In the genomic region with DNA sequence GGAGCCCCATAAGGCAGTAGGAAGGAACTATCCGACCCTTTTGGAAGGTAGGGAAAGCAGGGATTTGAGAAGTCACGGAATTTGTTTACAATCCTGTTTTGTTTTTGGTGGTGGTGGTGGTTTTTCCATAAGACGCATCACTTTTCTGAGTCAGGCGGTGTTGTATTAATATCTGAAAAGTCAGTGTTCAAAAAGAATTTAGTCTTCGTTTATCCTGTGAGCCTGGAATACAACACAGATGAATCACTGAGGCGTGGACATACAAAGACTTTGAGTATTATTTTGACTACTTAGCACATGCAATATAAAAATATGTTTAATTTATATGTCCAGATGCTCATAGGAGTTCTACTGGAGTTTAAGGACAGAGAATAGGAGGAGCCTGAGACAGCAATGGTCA, we compare ENCODE assay signal across 10 cellular contexts. TPM values are rescaled to one million over a fixed set of nuclear protein-coding genes. Genes with fewer than 3 reads are reported as not detected.
DNase-seq lines count a peak whose midpoint lies in the region; TF ChIP-seq lines count a peak whose summit lies in the region.
"Had no signal": no experiment of that assay in that cellular context is flagged by ENCODE, and none has a peak within 500 bp of the region (broad histone marks: within the 10 kb centered on the region; RNA-seq: fewer than 3 reads in every experiment).

No MANE protein-coding gene starts in this region.

- peaks cover 47% of the 10 kb centered on the region for H3K9me3 Mint-ChIP-seq in activated T-helper 1 cell treated with anti-CD3 and anti-CD28 coated beads, Interleukin-12 subunit alpha, Interleukin-12 subunit beta, Interleukin-2, Interleukin-4 antibody, amounts not matched to agents 30 ng/mL and 10 ng/mL and 1 ng/mL, durations not matched to agents 14 hours and 24 hours and 36 hours

- no peak for TF ChIP-seq POLR2A in stomach (IDR thresholded peaks at IDR 0.05)

- intact Hi-C loops in activated T-helper 1 cell treated with anti-CD3 and anti-CD28 coated beads, Interleukin-12 subunit alpha, Interleukin-12 subunit beta, Interleukin-2, Interleukin-4 antibody, amounts not matched to agents 30 ng/mL and 10 ng/mL and 1 ng/mL, durations not matched to agents 14 hours and 24 hours and 36 hours (cut with micrococcal nuclease): no loop called here
- intact Hi-C loops in stomach (cut with DNase I; ENCODE audit: low total_unique reads): no loop called here

- H3K36me3 ChIP-seq in iPS-15b (ENCODE audit: control insufficient read depth, insufficient read depth, low read length): peaks cover 3% of the 10 kb centered on the region
- H3K36me3 ChIP-seq in stomach: peaks cover 16 to 41% (median 34%) of the 10 kb centered on the region in 4 donors

- H3K27ac Mint-ChIP-seq in activated T-helper 1 cell treated with anti-CD3 and anti-CD28 coated beads, Interleukin-12 subunit alpha, Interleukin-12 subunit beta, Interleukin-2, Interleukin-4 antibody, amounts not matched to agents 30 ng/mL and 10 ng/mL and 1 ng/mL, durations not matched to agents 14 hours and 24 hours and 36 hours: peak overlapping the region; percentile 9

- H3K27me3 Mint-ChIP-seq in activated T-helper 1 cell treated with anti-CD3 and anti-CD28 coated beads, Interleukin-12 subunit alpha, Interleukin-12 subunit beta, Interleukin-2, Interleukin-4 antibody, amounts not matched to agents 30 ng/mL and 10 ng/mL and 1 ng/mL, durations not matched to agents 14 hours and 24 hours and 36 hours (ENCODE audit: insufficient read depth): no peaks in the 10 kb centered on the region

- H3K9me3 ChIP-seq in iPS-15b (ENCODE audit: control insufficient read depth, insufficient read depth, low read length): peaks cover 16% of the 10 kb centered on the region
- H3K9me3 ChIP-seq in stomach: peaks cover 12 to 37% (median 27%) of the 10 kb centered on the region in 4 donors

- peaks cover 38% of the 10 kb centered on the region for H3K36me3 Mint-ChIP-seq in activated T-helper 1 cell treated with anti-CD3 and anti-CD28 coated beads, Interleukin-12 subunit alpha, Interleukin-12 subunit beta, Interleukin-2, Interleukin-4 antibody, amounts not matched to agents 30 ng/mL and 10 ng/mL and 1 ng/mL, durations not matched to agents 14 hours and 24 hours and 36 hours (ENCODE audit: low read depth)

- H3K27ac ChIP-seq in stomach: peak overlapping the region in 3 of 5 donors; percentile 88 to 93 (median 88)

- H3K4me1 Mint-ChIP-seq in activated T-helper 1 cell treated with anti-CD3 and anti-CD28 coated beads, Interleukin-12 subunit alpha, Interleukin-12 subunit beta, Interleukin-2, Interleukin-4 antibody, amounts not matched to agents 30 ng/mL and 10 ng/mL and 1 ng/mL, durations not matched to agents 14 hours and 24 hours and 36 hours (ENCODE audit: low read depth): peaks cover 30% of the 10 kb centered on the region

- H3K4me3 ChIP-seq in iPS-15b (ENCODE audit: low read depth, low read length) (peak overlapping the region; percentile 82), stomach (peak overlapping the region; percentile 63 to 81 (median 66))

- DNase-seq in NCI-H82 (lab: John Stamatoyannopoulos, UW) (peak; percentile 9), NCI-H82 treated with DMSO at 0.1 percent for 48 hours (lab: John Stamatoyannopoulos, UW; ENCODE audit: unreplicated experiment) (no peak), stomach (no peak), GM19238 (ENCODE audit: insufficient read length, low spot score) (no peak), OCI-M2 (lab: John Stamatoyannopoulos, UW; ENCODE audit: unreplicated experiment) (no peak), D341Med (ENCODE audit: low spot score) (no peak)
- DNase-seq in activated T-helper 1 cell treated with anti-CD3 and anti-CD28 coated beads, Interleukin-12 subunit alpha, Interleukin-12 subunit beta, Interleukin-2, Interleukin-4 antibody, amounts not matched to agents 30 ng/mL and 10 ng/mL and 1 ng/mL, durations not matched to agents 14 hours and 24 hours and 36 hours (ENCODE audit: low spot score): no peak
- DNase-seq: 8988T; stimulated activated CD4-positive, alpha-beta T cell treated with anti-CD3 and anti-CD28 coated beads, Interleukin-1b, Interleukin-23, amount 100 ng/mL, for 48 hours had no signal

- TF ChIP-seq CTCF in stomach (IDR thresholded peaks at IDR 0.05): no peak

- no peaks in the 10 kb centered on the region for H3K4me1 ChIP-seq in iPS-15b (ENCODE audit: control insufficient read depth, insufficient read depth, low read length)
- peaks cover 0 to 22% (median 13%) of the 10 kb centered on the region in 4 donors for H3K4me1 ChIP-seq in stomach

- H3K27me3 ChIP-seq in iPS-15b (ENCODE audit: control insufficient read depth, insufficient read depth, low read length) (peaks cover 8% of the 10 kb centered on the region), stomach (no peaks in the 10 kb centered on the region)

- TF ChIP-seq EP300 in stomach (IDR thresholded peaks at IDR 0.05): no peak

- peak overlapping the region; percentile 90 for H3K4me3 Mint-ChIP-seq in activated T-helper 1 cell treated with anti-CD3 and anti-CD28 coated beads, Interleukin-12 subunit alpha, Interleukin-12 subunit beta, Interleukin-2, Interleukin-4 antibody, amounts not matched to agents 30 ng/mL and 10 ng/mL and 1 ng/mL, durations not matched to agents 14 hours and 24 hours and 36 hours

- 55 to 68% (median 63%) methylated on average over 6 of the region's 6 CpGs for WGBS in stomach, 5 donors

- H3K9ac ChIP-seq in iPS-15b (ENCODE audit: low read depth, low read length): peak overlapping the region; percentile 68

RNA-seq across cellular contexts. Expression of a gene that starts 0.8 kb away (rescaled TPM):
- total RNA-seq in activated T-helper 1 cell treated with anti-CD3 and anti-CD28 coated beads, Interleukin-12 subunit alpha, Interleukin-12 subunit beta, Interleukin-2, Interleukin-4 antibody, amounts not matched to agents 30 ng/mL and 10 ng/mL and 1 ng/mL, durations not matched to agents 14 hours and 24 hours and 36 hours: 4.7 and 5.9 TPM in 2 replicates
- 10 to 100 TPM in 1 of 5 donors, 1 to 10 TPM in 4; 1.2 to 12.5 (median 4.2) TPM for total RNA-seq in stomach
- under 1 TPM in 2 of 3 donors, not detected in 1; 0.23 to 0.62 TPM for polyA plus RNA-seq in stomach

RNA-seq across cellular contexts. Expression of a gene that starts 42.5 kb away (rescaled TPM):
- 3.8 and 3.9 TPM in 2 replicates for total RNA-seq in activated T-helper 1 cell treated with anti-CD3 and anti-CD28 coated beads, Interleukin-12 subunit alpha, Interleukin-12 subunit beta, Interleukin-2, Interleukin-4 antibody, amounts not matched to agents 30 ng/mL and 10 ng/mL and 1 ng/mL, durations not matched to agents 14 hours and 24 hours and 36 hours
- total RNA-seq in stomach: 1 to 10 TPM in 4 of 5 donors, not detected in 1; 2.8 to 5.1 (median 3.8) TPM
- polyA plus RNA-seq in stomach: 1 to 10 TPM; 1.5 to 1.7 (median 1.5) TPM

RNA-seq across cellular contexts. Expression of a gene that starts 48.5 kb away (rescaled TPM):
- total RNA-seq in activated T-helper 1 cell treated with anti-CD3 and anti-CD28 coated beads, Interleukin-12 subunit alpha, Interleukin-12 subunit beta, Interleukin-2, Interleukin-4 antibody, amounts not matched to agents 30 ng/mL and 10 ng/mL and 1 ng/mL, durations not matched to agents 14 hours and 24 hours and 36 hours: 9.9 and 10.1 TPM in 2 replicates
- 10 to 100 TPM in 3 of 5 donors, 1 to 10 TPM in 2; 6.4 to 37.5 (median 11.7) TPM for total RNA-seq in stomach
- 10 to 100 TPM in 1 of 3 donors, 1 to 10 TPM in 2; 5.7 to 12.6 (median 5.9) TPM for polyA plus RNA-seq in stomach
